ENCODE assay signal across 12 cellular contexts in the genomic region with DNA sequence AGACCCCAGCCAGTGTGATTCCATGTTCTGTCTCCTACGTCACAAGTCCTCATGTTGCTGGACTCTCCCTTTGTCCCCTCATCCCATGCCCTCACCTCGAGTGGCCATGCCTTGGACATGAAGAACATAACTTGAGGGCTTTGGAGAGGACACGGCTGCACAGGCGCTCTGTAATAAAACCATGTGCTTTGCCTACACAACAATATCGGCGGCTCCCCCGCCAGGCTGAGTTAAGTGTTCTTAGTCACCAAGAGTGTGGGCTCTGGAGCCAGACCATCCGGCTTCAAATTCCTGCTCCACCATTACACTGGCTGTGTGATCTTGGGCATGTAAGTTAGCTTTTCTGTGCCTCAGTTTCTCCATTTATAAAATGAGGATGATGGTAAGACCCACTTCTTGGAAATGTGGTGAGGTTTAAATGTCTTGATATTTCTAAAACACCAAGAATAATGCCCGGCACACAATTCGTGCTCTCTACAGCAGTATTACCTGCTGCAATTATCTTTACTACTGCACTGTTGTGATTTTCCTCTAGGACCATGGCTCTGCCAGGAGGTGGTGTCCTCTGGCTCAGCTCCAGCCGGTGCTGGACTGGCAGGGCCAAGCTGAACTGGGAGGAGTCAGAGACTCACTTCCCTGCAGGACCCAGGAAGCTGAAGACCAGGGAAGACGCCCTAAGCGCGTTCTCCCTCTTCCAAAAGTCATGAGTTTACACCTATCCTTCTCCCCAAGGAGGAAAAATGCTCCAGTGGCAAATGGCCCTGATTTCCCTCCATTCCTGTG. TPM values are rescaled to one million over a fixed set of nuclear protein-coding genes. Genes with fewer than 3 reads are reported as not detected.
A peak's percentile ranks its signal among the peaks of the same experiment; 100 is the strongest.
DNase-seq lines count a peak whose midpoint lies in the region; ATAC-seq and TF ChIP-seq lines count a peak whose summit lies in the region.
"Had no signal": no experiment of that assay in that cellular context is flagged by ENCODE, and none has a peak within 500 bp of the region (broad histone marks: within the 10 kb centered on the region; RNA-seq: fewer than 3 reads in every experiment).

No MANE protein-coding gene starts in this region.

- H3K9me3 ChIP-seq in breast epithelium = no peaks in the 10 kb centered on the region
- H3K9me3 ChIP-seq: ascending aorta had no signal

- H3K4me1 Mint-ChIP-seq in nephron progenitor cell = peaks cover 62% of the 10 kb centered on the region
- peaks cover 38% of the 10 kb centered on the region for H3K4me1 Mint-ChIP-seq in glutamatergic neuron (ENCODE audit: low read depth, unreplicated experiment)

- intact Hi-C loops in breast epithelium (cut with DNase I; ENCODE audit: low total_unique reads) = no loop called here

- ATAC-seq in GM18909 (IDR thresholded peaks at IDR 0.05; ENCODE audit: poor library complexity, unreplicated experiment) = no peak

- no peaks in the 10 kb centered on the region for H3K27me3 ChIP-seq in breast epithelium
- H3K27me3 ChIP-seq: ascending aorta had no signal

- peak; percentile 66 for DNase-seq in DMS153 (lab: John Stamatoyannopoulos, UW)
- DNase-seq in LNCaP clone FGC (ENCODE audit: low read depth) = peak; percentile 79
- peak; percentile 19 to 80 for DNase-seq in breast epithelium (ENCODE audit: low spot score in 2 of 2)
- DNase-seq in nephron progenitor cell = no peak
- no peak for DNase-seq in iPS-NIHi7 (ENCODE audit: extremely low spot score)
- DNase-seq in NCI-H345 treated with DMSO at 0.1 percent for 48 hours (lab: John Stamatoyannopoulos, UW; ENCODE audit: unreplicated experiment) = no peak
- no peak for DNase-seq in glutamatergic neuron
- DNase-seq: effector CD8-positive, alpha-beta T cell; KG1; NCI-H2107 had no signal

- H3K36me3 ChIP-seq in breast epithelium = no peaks in the 10 kb centered on the region
- H3K36me3 ChIP-seq: ascending aorta had no signal

- H3K27ac Mint-ChIP-seq in nephron progenitor cell (peak overlapping the region; percentile 68), glutamatergic neuron (ENCODE audit: unreplicated experiment) (no peak overlapping the region)

- no peak for TF ChIP-seq POLR2A in breast epithelium (IDR thresholded peaks at IDR 0.05)

- H3K27ac ChIP-seq in breast epithelium = no peak overlapping the region
- H3K27ac ChIP-seq: ascending aorta had no signal

- H3K9me3 Mint-ChIP-seq in nephron progenitor cell (no peaks in the 10 kb centered on the region), glutamatergic neuron (ENCODE audit: unreplicated experiment) (peaks cover 9% of the 10 kb centered on the region)

- no peak for TF ChIP-seq CTCF in LNCaP clone FGC (IDR thresholded peaks at IDR 0.05; ENCODE audit: control insufficient read depth, extremely low read depth, insufficient read depth)
- TF ChIP-seq CTCF in breast epithelium (IDR thresholded peaks at IDR 0.05) = no peak
- no peak for TF ChIP-seq CTCF in nephron progenitor cell (IDR thresholded peaks at IDR 0.05)
- no peak for TF ChIP-seq CTCF in glutamatergic neuron (IDR thresholded peaks at IDR 0.05; ENCODE audit: partially characterized antibody, unreplicated experiment)

- H3K4me3 ChIP-seq in LNCaP clone FGC (ENCODE audit: low read depth, low read length) = no peak overlapping the region
- peak overlapping the region in 1 of 3 donors; percentile 19 for H3K4me3 ChIP-seq in breast epithelium
- H3K4me3 ChIP-seq: ascending aorta had no signal

- H3K36me3 Mint-ChIP-seq in nephron progenitor cell (ENCODE audit: low read depth) (no peaks in the 10 kb centered on the region), glutamatergic neuron (ENCODE audit: unreplicated experiment) (no peaks in the 10 kb centered on the region)

- H3K4me3 Mint-ChIP-seq in nephron progenitor cell (peak overlapping the region; percentile 60), glutamatergic neuron (ENCODE audit: unreplicated experiment) (no peak overlapping the region)

- no peaks in the 10 kb centered on the region for H3K4me1 ChIP-seq in breast epithelium
- H3K4me1 ChIP-seq: ascending aorta had no signal

- peaks cover 3% of the 10 kb centered on the region for H3K27me3 Mint-ChIP-seq in nephron progenitor cell (ENCODE audit: low read depth, poor library complexity)
- peaks cover 9% of the 10 kb centered on the region for H3K27me3 Mint-ChIP-seq in glutamatergic neuron (ENCODE audit: unreplicated experiment)

RNA-seq across cellular contexts. Expression of a gene that starts 15.7 kb away (rescaled TPM):
- total RNA-seq in breast epithelium = under 1 TPM; under 0.01 to 0.44 (median 0.16) TPM
- total RNA-seq in glutamatergic neuron (ENCODE audit: unreplicated experiment) = 11.3 TPM
- total RNA-seq: ascending aorta had no signal

Comparison
In these comparisons a context has a peak if more than half of its experiments do, and no peak if none do; other contexts are left out.
1. DNase-seq: peak in DMS153 (single experiment), LNCaP clone FGC (single experiment) and breast epithelium (2 of 2); none in nephron progenitor cell (single experiment), iPS-NIHi7 (single experiment), NCI-H345 treated with DMSO at 0.1 percent for 48 hours (single experiment) and glutamatergic neuron (single experiment).